ENCODE assay signal across 9 cellular contexts in genomic region chr3:141123677-141124410, GRCh38.
"Had no signal": no experiment of that assay in that cellular context is flagged by ENCODE, and none has a peak within 500 bp of the region (broad histone marks: within the 10 kb centered on the region; RNA-seq: fewer than 3 reads in every experiment).

No MANE protein-coding gene starts in this region.

- DNase-seq: activated CD4-positive, alpha-beta T cell treated with anti-CD3 and anti-CD28 coated beads, Interleukin-2, amount 50 U/mL, for 4 hours; activated gamma-delta T cell treated with Interleukin-2 at 50 U/mL for 16 hours; central memory CD4-positive, alpha-beta T cell; erythroblast; stimulated activated CD4-positive, alpha-beta T cell treated with anti-CD3 and anti-CD28 coated beads, Interleukin-2, amount 100 ng/mL, for 24 hours; stimulated activated naive CD8-positive, alpha-beta T cell treated with anti-CD3 and anti-CD28 coated beads, Interleukin-15, Interleukin-2, amounts not matched to agents 100 U/mL and 50 U/mL, for 24 hours had no signal

- H3K4me3 Mint-ChIP-seq: activated naive CD8-positive, alpha-beta T cell had no signal

- H3K36me3 ChIP-seq: tibial artery had no signal

- H3K36me3 Mint-ChIP-seq: activated naive CD8-positive, alpha-beta T cell had no signal

- H3K4me3 ChIP-seq: SK-N-MC, tibial artery had no signal

- H3K27ac ChIP-seq: SK-N-MC, tibial artery had no signal

- H3K27me3 ChIP-seq: tibial artery had no signal

- ATAC-seq: stimulated activated naive CD8-positive, alpha-beta T cell treated with anti-CD3 and anti-CD28 coated beads, Interleukin-15, Interleukin-2, amounts not matched to agents 100 U/mL and 50 U/mL, for 24 hours had no signal

- H3K27ac Mint-ChIP-seq: activated naive CD8-positive, alpha-beta T cell had no signal

- H3K9me3 ChIP-seq: tibial artery had no signal
